Comparison of ENCODE assay signal across 20 cellular contexts in the genomic region with DNA sequence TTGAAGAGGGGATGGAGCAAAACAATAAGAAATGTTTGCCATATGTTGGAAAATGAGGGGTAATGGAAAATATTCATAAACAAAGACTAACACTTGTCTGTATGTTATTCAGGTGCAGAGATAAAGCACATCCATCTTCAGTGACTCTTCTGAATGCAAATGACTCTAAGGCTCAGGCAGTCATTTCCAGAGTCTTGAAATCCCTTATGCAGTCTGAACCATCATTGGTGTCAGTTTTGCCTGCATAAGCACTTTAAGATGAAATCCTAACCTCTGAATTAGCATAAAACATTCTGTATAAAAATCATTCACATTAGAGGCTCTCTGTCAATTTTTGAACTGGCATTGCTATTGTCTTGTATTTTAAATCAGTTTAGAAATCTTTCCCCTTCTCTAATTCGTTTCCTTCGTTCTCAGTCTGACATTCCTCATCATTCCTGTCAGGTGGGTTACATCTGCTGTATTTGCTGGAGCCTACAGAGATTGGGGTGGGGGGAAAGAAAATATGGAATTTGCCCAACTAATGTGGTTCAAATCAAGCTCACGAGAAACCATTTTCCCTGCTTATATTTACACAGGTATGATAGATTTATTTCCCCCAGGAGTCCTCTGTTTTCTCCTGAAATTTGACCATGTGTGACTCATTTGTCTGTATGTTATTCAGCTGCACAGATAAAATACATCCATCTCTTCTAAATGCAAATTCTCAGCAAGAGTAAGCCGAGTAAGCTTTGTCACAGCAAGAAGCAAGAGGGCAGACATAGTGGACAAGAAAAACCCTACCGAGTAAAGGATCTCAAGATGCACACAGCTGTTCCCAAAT.
"Had no signal": no experiment of that assay in that cellular context is flagged by ENCODE, and none has a peak within 500 bp of the region (broad histone marks: within the 10 kb centered on the region; RNA-seq: fewer than 3 reads in every experiment).

No MANE protein-coding gene starts in this region.

- H3K27me3 Mint-ChIP-seq: activated B cell treated with CpG ODN at 0.5 μM for 24 hours, type B pancreatic cell had no signal

- H3K4me1 ChIP-seq: left ventricle myocardium inferior, psoas muscle, stomach, testis had no signal

- DNase-seq: activated B cell treated with CpG ODN at 0.5 μM for 24 hours; activated CD4-positive, alpha-beta T cell treated with anti-CD3 and anti-CD28 coated beads for 48 hours; activated CD8-positive, alpha-beta T cell treated with anti-CD3 and anti-CD28 coated beads for 36 hours; activated naive CD4-positive, alpha-beta T cell; aorta; brain microvascular endothelial cell; central memory CD4-positive, alpha-beta T cell; dorsolateral prefrontal cortex; immature natural killer cell; kidney glomerular epithelial cell; left ventricle myocardium inferior; mucosa of descending colon; naive B cell; psoas muscle; right cardiac atrium; stomach; testis had no signal

- H3K27ac Mint-ChIP-seq: activated B cell treated with CpG ODN at 0.5 μM for 24 hours; activated CD8-positive, alpha-beta T cell treated with anti-CD3 and anti-CD28 coated beads for 36 hours; activated T-helper 1 cell treated with anti-CD3 and anti-CD28 coated beads, Interleukin-12 subunit alpha, Interleukin-12 subunit beta, Interleukin-2, Interleukin-4 antibody, amounts not matched to agents 30 ng/mL and 10 ng/mL and 1 ng/mL, durations not matched to agents 14 hours and 24 hours and 36 hours; immature natural killer cell; type B pancreatic cell had no signal

- H3K4me1 Mint-ChIP-seq: activated B cell treated with CpG ODN at 0.5 μM for 24 hours, immature natural killer cell, naive B cell had no signal

- ATAC-seq: activated CD8-positive, alpha-beta T cell treated with anti-CD3 and anti-CD28 coated beads for 36 hours; mucosa of descending colon; psoas muscle; right cardiac atrium had no signal

- H3K9me3 Mint-ChIP-seq: activated B cell treated with CpG ODN at 0.5 μM for 24 hours; activated CD8-positive, alpha-beta T cell treated with anti-CD3 and anti-CD28 coated beads for 36 hours; activated T-helper 1 cell treated with anti-CD3 and anti-CD28 coated beads, Interleukin-12 subunit alpha, Interleukin-12 subunit beta, Interleukin-2, Interleukin-4 antibody, amounts not matched to agents 30 ng/mL and 10 ng/mL and 1 ng/mL, durations not matched to agents 14 hours and 24 hours and 36 hours; immature natural killer cell; naive B cell; type B pancreatic cell had no signal

- H3K27ac ChIP-seq: brain microvascular endothelial cell, left ventricle myocardium inferior, psoas muscle, skin epidermis, stomach, testis had no signal

- H3K36me3 ChIP-seq: brain microvascular endothelial cell, left ventricle myocardium inferior, stomach had no signal

- H3K27me3 ChIP-seq: brain microvascular endothelial cell, dorsolateral prefrontal cortex, stomach, testis had no signal

- H3K36me3 Mint-ChIP-seq: immature natural killer cell, naive B cell, type B pancreatic cell had no signal

- H3K4me3 ChIP-seq: dorsolateral prefrontal cortex, left ventricle myocardium inferior, mucosa of descending colon, psoas muscle, skin epidermis, stomach, testis had no signal

- H3K9me3 ChIP-seq: left ventricle myocardium inferior, mucosa of descending colon, psoas muscle, stomach, testis had no signal

- H3K4me3 Mint-ChIP-seq: activated B cell treated with CpG ODN at 0.5 μM for 24 hours; activated CD8-positive, alpha-beta T cell treated with anti-CD3 and anti-CD28 coated beads for 36 hours; activated T-helper 1 cell treated with anti-CD3 and anti-CD28 coated beads, Interleukin-12 subunit alpha, Interleukin-12 subunit beta, Interleukin-2, Interleukin-4 antibody, amounts not matched to agents 30 ng/mL and 10 ng/mL and 1 ng/mL, durations not matched to agents 14 hours and 24 hours and 36 hours; immature natural killer cell; naive B cell; type B pancreatic cell had no signal
